Comparison of ENCODE assay signal across 31 cellular contexts in genomic region chr7:48416327-48416908, GRCh38.
"Had no signal": no experiment of that assay in that cellular context is flagged by ENCODE, and none has a peak within 500 bp of the region (broad histone marks: within the 10 kb centered on the region; RNA-seq: fewer than 3 reads in every experiment).

No MANE protein-coding gene starts in this region.

- H3K4me3 ChIP-seq: gastroesophageal sphincter, hepatocyte, right atrium auricular region, testis had no signal

- H3K79me2 ChIP-seq: hepatocyte, parathyroid adenoma had no signal

- H3K4me3 Mint-ChIP-seq: activated naive CD4-positive, alpha-beta T cell treated with anti-CD3 and anti-CD28 coated beads for 36 hours; activated T-helper 1 cell treated with anti-CD3 and anti-CD28 coated beads, Interleukin-12 subunit alpha, Interleukin-12 subunit beta, Interleukin-2, Interleukin-4 antibody, amounts not matched to agents 30 ng/mL and 10 ng/mL and 1 ng/mL, durations not matched to agents 14 hours and 24 hours and 36 hours; effector memory CD8-positive, alpha-beta T cell; nephron; T-helper 1 cell treated with Interleukin-12 subunit alpha and Interleukin-12 subunit beta and Interleukin-4 antibody, amounts not matched to agents 30 μg/mL and 1 μg/mL, for 36 hours had no signal

- H3K9ac ChIP-seq: parathyroid adenoma had no signal

- H3K27ac Mint-ChIP-seq: activated naive CD4-positive, alpha-beta T cell treated with anti-CD3 and anti-CD28 coated beads for 36 hours; activated T-helper 1 cell treated with anti-CD3 and anti-CD28 coated beads, Interleukin-12 subunit alpha, Interleukin-12 subunit beta, Interleukin-2, Interleukin-4 antibody, amounts not matched to agents 30 ng/mL and 10 ng/mL and 1 ng/mL, durations not matched to agents 14 hours and 24 hours and 36 hours; effector memory CD8-positive, alpha-beta T cell; nephron; T-helper 1 cell treated with Interleukin-12 subunit alpha and Interleukin-12 subunit beta and Interleukin-4 antibody, amounts not matched to agents 30 μg/mL and 1 μg/mL, for 36 hours had no signal

- H3K27me3 ChIP-seq: brain microvascular endothelial cell, gastroesophageal sphincter, hepatocyte, right atrium auricular region, testis had no signal

- H3K9me3 Mint-ChIP-seq: activated naive CD4-positive, alpha-beta T cell treated with anti-CD3 and anti-CD28 coated beads for 36 hours; activated T-helper 1 cell treated with anti-CD3 and anti-CD28 coated beads, Interleukin-12 subunit alpha, Interleukin-12 subunit beta, Interleukin-2, Interleukin-4 antibody, amounts not matched to agents 30 ng/mL and 10 ng/mL and 1 ng/mL, durations not matched to agents 14 hours and 24 hours and 36 hours; nephron had no signal

- H3K36me3 ChIP-seq: brain microvascular endothelial cell, gastroesophageal sphincter, right atrium auricular region had no signal

- H3K27me3 Mint-ChIP-seq: effector memory CD8-positive, alpha-beta T cell had no signal

- H3K4me2 ChIP-seq: hepatocyte had no signal

- H3K9me3 ChIP-seq: gastroesophageal sphincter, right atrium auricular region, testis had no signal

- H3K27ac ChIP-seq: brain microvascular endothelial cell, gastroesophageal sphincter, hepatocyte, parathyroid adenoma, right atrium auricular region, testis, VCaP had no signal

- H3K4me1 ChIP-seq: gastroesophageal sphincter, parathyroid adenoma, right atrium auricular region had no signal

- DNase-seq: activated CD4-positive, alpha-beta T cell treated with anti-CD3 and anti-CD28 coated beads for 48 hours; activated CD4-positive, alpha-beta T cell treated with anti-CD3 and anti-CD28 coated beads, Interleukin-2, amount 50 U/mL, for 48 hours; activated CD8-positive, alpha-beta memory T cell treated with anti-CD3 and anti-CD28 coated beads, Interleukin-2, amount 50 U/mL, for 4 hours; activated effector memory CD4-positive, alpha-beta T cell treated with anti-CD3 and anti-CD28 coated beads, Interleukin-2, amount 50 U/mL, for 16 hours; activated naive CD4-positive, alpha-beta T cell treated with anti-CD3 and anti-CD28 coated beads for 36 hours; activated T-cell treated with anti-CD3 and anti-CD28 coated beads, Interleukin-2, amount 50 U/mL, for 1 hour; amniotic stem cell; brain microvascular endothelial cell; caudate nucleus; cortex of kidney; effector memory CD8-positive, alpha-beta T cell; erythroblast; left cardiac atrium; left ventricle myocardium superior; stimulated activated naive CD8-positive, alpha-beta T cell treated with anti-CD3 and anti-CD28 coated beads, Interleukin-15, Interleukin-2, amounts not matched to agents 100 U/mL and 50 U/mL, for 24 hours; T-helper 9 cell; testis; trophoblast cell had no signal

- FAIRE-seq: astrocyte, keratinocyte, TTC549, urothelium cell line had no signal

- H2AFZ ChIP-seq: hepatocyte, parathyroid adenoma had no signal

- ATAC-seq: activated CD4-positive, CD25-positive, alpha-beta regulatory T cell treated with anti-CD3 and anti-CD28 coated beads, Interleukin-2, amount 50 U/mL, for 24 hours; effector memory CD8-positive, alpha-beta T cell; gastroesophageal sphincter; left cardiac atrium; left ventricle myocardium superior; stimulated activated naive CD8-positive, alpha-beta T cell treated with anti-CD3 and anti-CD28 coated beads, Interleukin-15, Interleukin-2, amounts not matched to agents 100 U/mL and 50 U/mL, for 24 hours had no signal
